In the genomic region with DNA sequence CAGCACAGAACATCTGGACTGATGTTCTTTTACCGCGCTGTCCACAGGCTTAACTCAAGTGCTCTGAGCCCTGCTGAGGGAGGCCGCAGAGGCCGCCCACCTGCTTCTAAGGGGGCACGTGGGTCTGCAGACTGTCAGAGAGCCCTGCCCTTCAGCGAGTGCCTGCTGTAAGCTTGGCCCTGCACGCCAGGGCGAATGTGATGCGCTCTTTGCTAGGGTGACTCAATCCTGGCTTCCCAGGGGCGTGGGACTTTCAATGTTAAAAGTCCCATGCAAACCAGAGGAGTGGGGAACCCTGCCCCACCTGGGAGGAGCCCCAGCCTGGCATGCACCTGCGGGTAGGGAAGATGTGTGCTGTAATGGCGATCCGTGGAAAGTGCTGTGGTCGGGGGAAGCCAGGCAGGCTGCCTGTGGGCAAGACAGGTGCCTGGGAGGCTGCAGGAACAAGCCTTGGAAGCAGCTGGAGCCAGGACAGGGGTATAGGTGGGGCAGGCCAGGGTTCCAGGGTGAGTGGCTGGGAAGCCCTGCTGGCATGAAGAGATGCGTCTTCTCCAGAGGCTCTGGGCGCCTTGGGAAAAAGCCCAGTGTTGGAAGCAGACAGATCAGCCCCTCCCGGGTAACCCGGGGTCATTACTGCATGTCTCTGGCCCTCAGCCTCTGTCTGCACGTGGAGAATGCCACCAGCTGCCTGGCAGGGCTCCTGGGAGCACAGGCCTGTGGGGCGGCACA, we compare ENCODE assay signal across 8 cellular contexts. TPM values are rescaled to one million over a fixed set of nuclear protein-coding genes. Genes with fewer than 3 reads are reported as not detected.
DNase-seq lines count a peak whose midpoint lies in the region; ATAC-seq and TF ChIP-seq lines count a peak whose summit lies in the region.

No MANE protein-coding gene starts in this region.

- H3K4me1 Mint-ChIP-seq in effector memory CD8-positive, alpha-beta T cell (ENCODE audit: low read depth in 2 of 2), result peaks cover 33 to 38% of the 10 kb centered on the region in 2 donors
- peaks cover 32 to 54% (median 44%) of the 10 kb centered on the region in 7 donors for H3K4me1 Mint-ChIP-seq in naive thymus-derived CD4-positive, alpha-beta T cell

- WGBS in testis, 2 donors, result 36 to 58% methylated on average over 7 to 18 of the region's 20 CpGs

- POLR2A ChIA-PET in naive thymus-derived CD4-positive, alpha-beta T cell (lab: Charles Lee), result interaction anchor here (1.6 to 13.2 kb wide), 5 partner anchors 17 to 337 kb away, joined by 6 to 294 read pairs (median 7); a partner anchor contains a TSS

- H3K27ac Mint-ChIP-seq in effector memory CD8-positive, alpha-beta T cell, result peak overlapping the region; percentile 85 to 88
- peak overlapping the region in 6 of 9 donors; percentile 5 to 97 (median 78) for H3K27ac Mint-ChIP-seq in naive thymus-derived CD4-positive, alpha-beta T cell

- no peaks in the 10 kb centered on the region for H3K9me3 ChIP-seq in naive thymus-derived CD4-positive, alpha-beta T cell (ENCODE audit: control insufficient read depth in 2 of 3, low read length in 3 of 3)
- no peaks in the 10 kb centered on the region for H3K9me3 ChIP-seq in testis

- CTCF ChIA-PET in naive thymus-derived CD4-positive, alpha-beta T cell (lab: Charles Lee), result interaction anchor here (1.1 to 1.7 kb wide), 3 partner anchors 17 to 58 kb away, joined by 3 to 9 read pairs (median 3); no protein-coding TSS in a partner anchor

- H3K4me3 ChIP-seq in HL-60 (replicated peaks; ENCODE audit: insufficient read depth, low read length) (peak overlapping the region; percentile 45), testis (peak overlapping the region in 1 of 2 donors; percentile 82)
- H3K4me3 ChIP-seq in naive thymus-derived CD4-positive, alpha-beta T cell (ENCODE audit: low read length), result peak overlapping the region; percentile 29

- H3K9me3 Mint-ChIP-seq in effector memory CD8-positive, alpha-beta T cell, result no peaks in the 10 kb centered on the region
- no peaks in the 10 kb centered on the region for H3K9me3 Mint-ChIP-seq in naive thymus-derived CD4-positive, alpha-beta T cell

- TF ChIP-seq CTCF in HL-60 (IDR thresholded peaks at IDR 0.05; ENCODE audit: insufficient read depth, low read length) (no peak), testis (IDR thresholded peaks at IDR 0.05) (no peak)

- H3K27me3 Mint-ChIP-seq in effector memory CD8-positive, alpha-beta T cell, result peaks cover 12 to 31% of the 10 kb centered on the region in 2 donors
- peaks cover 0 to 34% (median 0%) of the 10 kb centered on the region in 5 donors for H3K27me3 Mint-ChIP-seq in naive thymus-derived CD4-positive, alpha-beta T cell

- peaks cover 26% of the 10 kb centered on the region for H3K36me3 Mint-ChIP-seq in effector memory CD8-positive, alpha-beta T cell (ENCODE audit: insufficient read depth)
- H3K36me3 Mint-ChIP-seq in naive thymus-derived CD4-positive, alpha-beta T cell, result peaks cover 0 to 4% (median 0%) of the 10 kb centered on the region in 5 donors

- peaks cover 42% of the 10 kb centered on the region for H3K27me3 ChIP-seq in HL-60 (ENCODE audit: insufficient read depth, poor library complexity, severe bottlenecking)
- H3K27me3 ChIP-seq in naive thymus-derived CD4-positive, alpha-beta T cell (ENCODE audit: control insufficient read depth in 2 of 2, insufficient read depth in 2 of 2, low read length in 2 of 2), result peaks cover 4 to 10% of the 10 kb centered on the region in 2 donors
- no peaks in the 10 kb centered on the region for H3K27me3 ChIP-seq in testis

- ATAC-seq in GM21367 (IDR thresholded peaks at IDR 0.05; ENCODE audit: unreplicated experiment), result peak; percentile 6
- peak; percentile 40 to 44 for ATAC-seq in activated CD4-positive, CD25-positive, alpha-beta regulatory T cell treated with anti-CD3 and anti-CD28 coated beads, Interleukin-2, amount 50 U/mL, for 24 hours
- ATAC-seq in effector memory CD8-positive, alpha-beta T cell (replicated peaks), result peak; percentile 3
- ATAC-seq in naive thymus-derived CD4-positive, alpha-beta T cell, result no peak

- intact Hi-C loops in naive thymus-derived CD4-positive, alpha-beta T cell (cut with micrococcal nuclease), result loop anchor here (1.0 to 10.0 kb wide), 17 partner anchors 20 to 1374 kb away; a partner anchor contains a TSS
- intact Hi-C loops in testis (cut with DNase I; ENCODE audit: low total_unique reads), result no loop called here

- peak overlapping the region; percentile 92 to 93 for H3K4me3 Mint-ChIP-seq in effector memory CD8-positive, alpha-beta T cell
- H3K4me3 Mint-ChIP-seq in naive thymus-derived CD4-positive, alpha-beta T cell, result peak overlapping the region; percentile 13 to 100 (median 76)

- H3K36me3 ChIP-seq in naive thymus-derived CD4-positive, alpha-beta T cell (ENCODE audit: control insufficient read depth in 2 of 3, insufficient read depth in 3 of 3, low read length in 3 of 3), result peaks cover 0 to 4% (median 0%) of the 10 kb centered on the region in 3 experiments
- H3K36me3 ChIP-seq in testis (ENCODE audit: low read depth, missing control alignments), result no peaks in the 10 kb centered on the region

- no peak for TF ChIP-seq POLR2A in testis (IDR thresholded peaks at IDR 0.05)

- DNase-seq in COLO829 (ENCODE audit: low spot score) (peak; percentile 14), HL-60 (ENCODE audit: low read depth in 1 of 2, low spot score in 1 of 2) (no peak), testis (peak; percentile 63), NCI-H1694 treated with DMSO at 0.1 percent for 48 hours (lab: John Stamatoyannopoulos, UW) (no peak)
- DNase-seq in effector memory CD8-positive, alpha-beta T cell, result no peak
- DNase-seq in naive thymus-derived CD4-positive, alpha-beta T cell, result peak in 1 of 9 donors; percentile 72

- H3K4me1 ChIP-seq in naive thymus-derived CD4-positive, alpha-beta T cell (ENCODE audit: control insufficient read depth in 2 of 2, insufficient read depth in 2 of 2, low read length in 2 of 2), result peaks cover 44 to 47% of the 10 kb centered on the region in 2 donors
- peaks cover 54% of the 10 kb centered on the region for H3K4me1 ChIP-seq in testis

- H3K27ac ChIP-seq in HL-60 (replicated peaks), result no peak overlapping the region
- peak overlapping the region; percentile 76 for H3K27ac ChIP-seq in naive thymus-derived CD4-positive, alpha-beta T cell (ENCODE audit: low read depth, low read length)
- peak overlapping the region in 1 of 2 donors; percentile 91 for H3K27ac ChIP-seq in testis

RNA-seq across cellular contexts. Expression of a gene that starts 0.6 kb away (rescaled TPM):
- 10 to 100 TPM; 55.8 to 91.2 (median 72.6) TPM for total RNA-seq in naive thymus-derived CD4-positive, alpha-beta T cell
- 10 to 100 TPM; 12.7 to 29.9 TPM for polyA plus RNA-seq in naive thymus-derived CD4-positive, alpha-beta T cell
- 10 to 100 TPM; 65.9 to 84.7 TPM for total RNA-seq in testis
- polyA plus RNA-seq in testis (ENCODE audit: insufficient read depth, low read depth, low replicate concordance), result 23.2 TPM

RNA-seq across cellular contexts. Expression of a gene that starts 3.1 kb away (rescaled TPM):
- not detected for total RNA-seq in naive thymus-derived CD4-positive, alpha-beta T cell
- polyA plus RNA-seq in naive thymus-derived CD4-positive, alpha-beta T cell, result not detected
- 1 to 10 TPM; 2.8 to 4.2 TPM for total RNA-seq in testis
- 1.1 TPM for polyA plus RNA-seq in testis (ENCODE audit: insufficient read depth, low read depth, low replicate concordance)

RNA-seq across cellular contexts. Expression of a gene that starts 29.2 kb away (rescaled TPM):
- 100 to 1,000 TPM; 182 to 253 (median 204) TPM for total RNA-seq in naive thymus-derived CD4-positive, alpha-beta T cell
- polyA plus RNA-seq in naive thymus-derived CD4-positive, alpha-beta T cell, result 10 to 100 TPM; 52.5 to 65.1 TPM
- total RNA-seq in testis, result 10 to 100 TPM; 39.0 to 45.1 TPM
- 26.0 TPM for polyA plus RNA-seq in testis (ENCODE audit: insufficient read depth, low read depth, low replicate concordance)

RNA-seq across cellular contexts. Expression of a gene that starts 50.9 kb away (rescaled TPM):
- total RNA-seq in naive thymus-derived CD4-positive, alpha-beta T cell, result 10 to 100 TPM; 10.1 to 37.4 (median 18.4) TPM
- polyA plus RNA-seq in naive thymus-derived CD4-positive, alpha-beta T cell, result 1 to 10 TPM in 1 of 2 donors, under 1 TPM in 1; 0.11 to 1.5 TPM
- total RNA-seq in testis, result 1 to 10 TPM; 5.7 to 6.5 TPM
- polyA plus RNA-seq in testis (ENCODE audit: insufficient read depth, low read depth, low replicate concordance), result 2.7 TPM

RNA-seq across cellular contexts. Expression of a gene that starts 59.6 kb away (rescaled TPM):
- 10 to 100 TPM; 12.3 to 37.0 (median 26.7) TPM for total RNA-seq in naive thymus-derived CD4-positive, alpha-beta T cell
- polyA plus RNA-seq in naive thymus-derived CD4-positive, alpha-beta T cell, result 10 to 100 TPM; 15.7 to 26.5 TPM
- 10 to 100 TPM; 20.9 to 25.1 TPM for total RNA-seq in testis
- 16.5 TPM for polyA plus RNA-seq in testis (ENCODE audit: insufficient read depth, low read depth, low replicate concordance)

Comparison
In these comparisons a context has a peak if more than half of its experiments do, and no peak if none do; other contexts are left out.
1. DNase-seq: peak in COLO829 (single experiment) and testis (single experiment); none in HL-60 (0 of 2), effector memory CD8-positive, alpha-beta T cell (0 of 3) and NCI-H1694 treated with DMSO at 0.1 percent for 48 hours (single experiment).